Comparison of ENCODE assay signal across 8 cellular contexts in genomic region chr1:145885738-145886287, GRCh38. TPM values are rescaled to one million over a fixed set of nuclear protein-coding genes. Genes with fewer than 3 reads are reported as not detected.
DNase-seq lines count a peak whose midpoint lies in the region; ATAC-seq lines count a peak whose summit lies in the region.

A gene with protein sequence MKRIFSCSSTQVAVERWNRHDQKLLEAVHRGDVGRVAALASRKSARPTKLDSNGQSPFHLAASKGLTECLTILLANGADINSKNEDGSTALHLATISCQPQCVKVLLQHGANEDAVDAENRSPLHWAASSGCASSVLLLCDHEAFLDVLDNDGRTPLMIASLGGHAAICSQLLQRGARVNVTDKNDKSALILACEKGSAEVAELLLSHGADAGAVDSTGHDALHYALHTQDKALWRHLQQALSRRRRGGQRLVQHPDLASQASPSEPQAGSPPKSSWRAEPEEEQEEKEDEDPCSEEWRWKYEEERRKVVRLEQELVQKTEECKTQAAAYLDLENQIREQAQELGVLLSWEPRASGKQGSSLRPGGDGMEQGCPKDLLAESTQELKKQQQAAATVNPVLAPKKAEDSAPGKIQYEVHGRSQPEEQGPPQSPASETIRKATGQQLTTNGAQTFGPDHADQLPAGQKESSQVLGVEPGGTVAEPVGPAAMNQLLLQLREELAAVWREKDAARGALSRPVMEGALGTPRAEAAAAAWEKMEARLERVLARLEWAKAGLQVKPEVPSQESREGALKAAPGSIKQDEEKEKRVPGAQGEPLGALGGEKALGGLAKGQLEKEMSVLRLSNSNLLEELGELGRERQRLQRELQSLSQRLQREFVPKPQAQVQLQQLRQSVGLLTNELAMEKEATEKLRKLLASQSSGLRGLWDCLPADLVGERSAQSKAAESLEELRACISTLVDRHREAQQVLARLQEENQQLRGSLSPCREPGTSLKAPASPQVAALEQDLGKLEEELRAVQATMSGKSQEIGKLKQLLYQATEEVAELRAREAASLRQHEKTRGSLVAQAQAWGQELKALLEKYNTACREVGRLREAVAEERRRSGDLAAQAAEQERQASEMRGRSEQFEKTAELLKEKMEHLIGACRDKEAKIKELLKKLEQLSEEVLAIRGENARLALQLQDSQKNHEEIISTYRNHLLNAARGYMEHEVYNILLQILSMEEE (minus strand): TSS chr1:145885866. CDS start chr1:145885758, 108 bp downstream.

- H3K9me3 ChIP-seq in ectodermal cell (ENCODE audit: control insufficient read depth, low read length), result no peaks in the 10 kb centered on the region

- peak within 1 kb of the TSS; percentile 64 for H3K4me3 ChIP-seq in ectodermal cell (ENCODE audit: insufficient read depth, low read depth, low read length)

- no peaks in the 10 kb centered on the region for H3K36me3 ChIP-seq in ectodermal cell (ENCODE audit: control insufficient read depth, insufficient read depth, low read length)

- H3K27ac ChIP-seq in ectodermal cell (ENCODE audit: insufficient read depth, low read depth, low read length, poor library complexity, severe bottlenecking), result no peak within 1 kb of the TSS

- peaks cover 31% of the 10 kb centered on the region for H3K27me3 Mint-ChIP-seq in activated CD8-positive, alpha-beta T cell treated with anti-CD3 and anti-CD28 coated beads, Interleukin-2, amount 10 ng/mL, durations not matched to agents 7 days and 5 days (ENCODE audit: low read depth)

- H3K4me3 Mint-ChIP-seq in activated CD8-positive, alpha-beta T cell treated with anti-CD3 and anti-CD28 coated beads, Interleukin-2, amount 10 ng/mL, durations not matched to agents 7 days and 5 days, result peak within 1 kb of the TSS; percentile 81

- ATAC-seq in GM19455 (IDR thresholded peaks at IDR 0.05; ENCODE audit: unreplicated experiment) (peak; percentile 98), HG03521 (IDR thresholded peaks at IDR 0.05; ENCODE audit: unreplicated experiment) (peak; percentile 98)
- peak; percentile 100 for ATAC-seq in activated CD8-positive, alpha-beta T cell treated with anti-CD3 and anti-CD28 coated beads, Interleukin-2, amount 10 ng/mL, durations not matched to agents 7 days and 5 days

- H3K4me1 ChIP-seq in ectodermal cell (ENCODE audit: control insufficient read depth, insufficient read depth, low read length), result no peaks in the 10 kb centered on the region

- H3K4me1 Mint-ChIP-seq in activated CD8-positive, alpha-beta T cell treated with anti-CD3 and anti-CD28 coated beads, Interleukin-2, amount 10 ng/mL, durations not matched to agents 7 days and 5 days (ENCODE audit: low read depth), result peaks cover 14% of the 10 kb centered on the region

- CTCF ChIA-PET in activated CD8-positive, alpha-beta T cell treated with anti-CD3 and anti-CD28 coated beads, Interleukin-2, amount 10 ng/mL, durations not matched to agents 7 days and 5 days (lab: Charles Lee), result interaction anchor here (1.2 to 6.2 kb wide), 4 partner anchors 14 to 39 kb away, joined by 3 to 49 read pairs (median 7); partner anchors contain the start of genes NUDT17 and PIAS3

- H3K36me3 Mint-ChIP-seq in activated CD8-positive, alpha-beta T cell treated with anti-CD3 and anti-CD28 coated beads, Interleukin-2, amount 10 ng/mL, durations not matched to agents 7 days and 5 days (ENCODE audit: low read depth), result no peaks in the 10 kb centered on the region

- peak in 13 of 14 donors; percentile 18 to 81 (median 63) for DNase-seq in C1 segment of cervical spinal cord (lab: John Stamatoyannopoulos, UW)
- peak; percentile 94 for DNase-seq in NCI-H82 (lab: John Stamatoyannopoulos, UW)
- DNase-seq in activated CD8-positive, alpha-beta T cell treated with anti-CD3 and anti-CD28 coated beads, Interleukin-2, amount 10 ng/mL, durations not matched to agents 7 days and 5 days, result peak; percentile 94
- peak; percentile 80 for DNase-seq in medulla oblongata (ENCODE audit: extremely low spot score)
- DNase-seq in stimulated activated CD4-positive, alpha-beta T cell treated with anti-CD3 and anti-CD28 coated beads, TNF-alpha, amount 100 ng/mL, for 1 hour (ENCODE audit: low read depth in 3 of 3, low spot score in 1 of 3), result peak; percentile 49 to 78 (median 57)

- peaks cover 43% of the 10 kb centered on the region for H3K27me3 ChIP-seq in ectodermal cell (ENCODE audit: control insufficient read depth, insufficient read depth, low read length, poor library complexity, severe bottlenecking)

- no peak within 1 kb of the TSS for H3K27ac Mint-ChIP-seq in activated CD8-positive, alpha-beta T cell treated with anti-CD3 and anti-CD28 coated beads, Interleukin-2, amount 10 ng/mL, durations not matched to agents 7 days and 5 days

- no peaks in the 10 kb centered on the region for H3K9me3 Mint-ChIP-seq in activated CD8-positive, alpha-beta T cell treated with anti-CD3 and anti-CD28 coated beads, Interleukin-2, amount 10 ng/mL, durations not matched to agents 7 days and 5 days (ENCODE audit: insufficient read depth)

- 1% methylated on average over 36 of the region's 36 CpGs for WGBS in ectodermal cell, 2 experiments

- POLR2A ChIA-PET in activated CD8-positive, alpha-beta T cell treated with anti-CD3 and anti-CD28 coated beads, Interleukin-2, amount 10 ng/mL, durations not matched to agents 7 days and 5 days (lab: Charles Lee), result interaction anchor here (1.0 kb wide), 1 partner anchor 12 kb away, joined by 3 read pairs; no protein-coding TSS in a partner anchor

RNA-seq across cellular contexts. Expression of the gene that starts here (rescaled TPM):
- 1 to 10 TPM in 1 of 2 experiments, under 1 TPM in 1; 0.76 to 1.1 TPM for total RNA-seq in activated CD8-positive, alpha-beta T cell treated with anti-CD3 and anti-CD28 coated beads, Interleukin-2, amount 10 ng/mL, durations not matched to agents 7 days and 5 days
- 3.4 TPM for polyA plus RNA-seq in ectodermal cell (2013, experiment 1 of 4)
- polyA plus RNA-seq in ectodermal cell (2013, experiment 2 of 4), result 2.5 TPM
- polyA plus RNA-seq in ectodermal cell (2013, experiment 3 of 4), result 1.9 TPM
- 1.8 TPM for polyA plus RNA-seq in ectodermal cell (2013, experiment 4 of 4)
